Comparison of ENCODE assay signal across 1 cellular context in genomic region chr1:229579101-229579651, GRCh38.
TF ChIP-seq lines count a peak whose summit lies in the region.

No MANE protein-coding gene starts in this region.

TF ChIP-seq in H1, 55 proteins besides CTCF, POLR2A, EP300 and RAD21:
- no peak for TF ChIP-seq NANOG (IDR thresholded peaks at IDR 0.05; ENCODE audit: insufficient read depth, low read depth, low read length, poor library complexity, severe bottlenecking)
- no peak for TF ChIP-seq TCF12 (IDR thresholded peaks at IDR 0.05; ENCODE audit: low read depth, low read length)
- TF ChIP-seq CEBPB (IDR thresholded peaks at IDR 0.05; ENCODE audit: low read depth, low read length), result no peak
- TF ChIP-seq KDM5A (IDR thresholded peaks at IDR 0.05; ENCODE audit: low read length), result no peak
- TF ChIP-seq SIX5 (IDR thresholded peaks at IDR 0.05; ENCODE audit: low read depth, low read length), result no peak
- TF ChIP-seq NRF1 (IDR thresholded peaks at IDR 0.05; ENCODE audit: low read depth, low read length), result no peak
- no peak for TF ChIP-seq SIN3A (conservative IDR thresholded peaks at IDR 0.05 in 1 of 2, IDR thresholded peaks at IDR 0.05 in 1 of 2; ENCODE audit: low read depth in 1 of 2, low read length in 2 of 2)
- no peak for TF ChIP-seq CHD7 (IDR thresholded peaks at IDR 0.05; ENCODE audit: insufficient replicate concordance, low read length)
- TF ChIP-seq RFX5 (IDR thresholded peaks at IDR 0.05; ENCODE audit: borderline replicate concordance, low read depth, low read length), result no peak
- TF ChIP-seq HDAC2 (IDR thresholded peaks at IDR 0.05; ENCODE audit: borderline replicate concordance in 1 of 2, low read depth in 2 of 2, low read length in 2 of 2), result no peak
- TF ChIP-seq TAF1 (IDR thresholded peaks at IDR 0.05; ENCODE audit: low read depth, low read length), result no peak
- no peak for TF ChIP-seq PHF8 (conservative IDR thresholded peaks at IDR 0.05; ENCODE audit: low read depth, low read length)
- TF ChIP-seq SP1 (IDR thresholded peaks at IDR 0.05; ENCODE audit: low read depth, low read length), result no peak
- TF ChIP-seq SP2 (IDR thresholded peaks at IDR 0.05; ENCODE audit: low read length), result no peak
- TF ChIP-seq BRCA1 (IDR thresholded peaks at IDR 0.05; ENCODE audit: low read depth, low read length), result no peak
- no peak for TF ChIP-seq E2F6 (IDR thresholded peaks at IDR 0.05)
- no peak for TF ChIP-seq TEAD4 (IDR thresholded peaks at IDR 0.05; ENCODE audit: low read depth, low read length)
- TF ChIP-seq ATF2 (IDR thresholded peaks at IDR 0.05; ENCODE audit: low read length), result no peak
- no peak for TF ChIP-seq HDAC6 (IDR thresholded peaks at IDR 0.05; ENCODE audit: low read depth, low read length)
- TF ChIP-seq USF2 (IDR thresholded peaks at IDR 0.05; ENCODE audit: low read length), result no peak
